ENCODE assay signal across 8 cellular contexts in genomic region chr4:2843909-2844584, GRCh38. TPM values are rescaled to one million over a fixed set of nuclear protein-coding genes. Genes with fewer than 3 reads are reported as not detected.
DNase-seq lines count a peak whose midpoint lies in the region; ATAC-seq, FAIRE-seq and TF ChIP-seq lines count a peak whose summit lies in the region.

No MANE protein-coding gene starts in this region.

- H3K4me3 ChIP-seq in effector memory CD4-positive, alpha-beta T cell (ENCODE audit: insufficient read depth, low read depth, low read length, poor library complexity, severe bottlenecking), result peak overlapping the region; percentile 79
- H3K4me3 ChIP-seq in upper lobe of left lung, result peak overlapping the region; percentile 77 to 97 (median 84)

- H3K36me3 ChIP-seq in effector memory CD4-positive, alpha-beta T cell (ENCODE audit: control insufficient read depth, insufficient read depth, low read length), result no peaks in the 10 kb centered on the region
- H3K36me3 ChIP-seq in upper lobe of left lung, result no peaks in the 10 kb centered on the region

- DNase-seq in GM12891 (ENCODE audit: insufficient read length, low spot score), result no peak
- peak; percentile 20 for DNase-seq in RWPE1 (ENCODE audit: low spot score)
- no peak for DNase-seq in effector memory CD4-positive, alpha-beta T cell
- DNase-seq in mesothelial cell of epicardium (ENCODE audit: low spot score in 2 of 2, unreplicated experiment in 2 of 2), result no peak
- peak in 1 of 2 donors; percentile 69 for DNase-seq in upper lobe of left lung
- no peak for DNase-seq in GM19240 (ENCODE audit: insufficient read length, low spot score)
- DNase-seq in NOMO-1 treated with DMSO at 0.1 percent for 48 hours (lab: John Stamatoyannopoulos, UW; ENCODE audit: unreplicated experiment), result no peak

- H3K27me3 ChIP-seq in effector memory CD4-positive, alpha-beta T cell (replicated peaks; ENCODE audit: control insufficient read depth, insufficient read depth, low read length, poor library complexity, severe bottlenecking), result no peaks in the 10 kb centered on the region
- H3K27me3 ChIP-seq in upper lobe of left lung, result no peaks in the 10 kb centered on the region

- H3K4me3 Mint-ChIP-seq in mesothelial cell of epicardium, result peak overlapping the region; percentile 88

- TF ChIP-seq POLR2A in GM12891 (IDR thresholded peaks at IDR 0.05; ENCODE audit: low read depth, low read length) (no peak), upper lobe of left lung (IDR thresholded peaks at IDR 0.05) (no peak)

- 0% methylated on average over 16 to 18 of the region's 78 CpGs for whole genome bisulfite sequencing in upper lobe of left lung, 2 donors

- H3K27ac Mint-ChIP-seq in mesothelial cell of epicardium, result peak overlapping the region; percentile 95

- peaks cover 8% of the 10 kb centered on the region for H3K36me3 Mint-ChIP-seq in mesothelial cell of epicardium

- peaks cover 16% of the 10 kb centered on the region for H3K4me1 ChIP-seq in effector memory CD4-positive, alpha-beta T cell (ENCODE audit: control insufficient read depth, insufficient read depth, low read length, poor library complexity, severe bottlenecking)
- peaks cover 37 to 58% (median 41%) of the 10 kb centered on the region in 4 donors for H3K4me1 ChIP-seq in upper lobe of left lung

- H3K27ac ChIP-seq in RWPE1 (peak overlapping the region; percentile 85), upper lobe of left lung (peak overlapping the region; percentile 88 to 97 (median 94))
- H3K27ac ChIP-seq in effector memory CD4-positive, alpha-beta T cell (ENCODE audit: insufficient read depth, low read length, poor library complexity, severe bottlenecking), result peak overlapping the region; percentile 87

- CTCF ChIA-PET in RWPE1 (lab: Yijun Ruan, JAX), result interaction anchor here (0.9 kb wide), 1 partner anchor 13 kb away, joined by 5 read pairs; no protein-coding TSS in a partner anchor

- FAIRE-seq in GM12891 (lab: Jason Lieb, UNC), result no peak

- H3K27me3 Mint-ChIP-seq in mesothelial cell of epicardium (ENCODE audit: low read depth), result no peaks in the 10 kb centered on the region

- H3K9me3 Mint-ChIP-seq in mesothelial cell of epicardium, result peaks cover 10% of the 10 kb centered on the region

- ATAC-seq in HG02642 (IDR thresholded peaks at IDR 0.05; ENCODE audit: poor library complexity, unreplicated experiment) (peak; percentile 31), upper lobe of left lung (ENCODE audit: low FRiP score in 2 of 2) (peak in 1 of 2 donors; percentile 38)

- TF ChIP-seq CTCF in RWPE1 (conservative IDR thresholded peaks at IDR 0.05; ENCODE audit: low read depth) (no peak), mesothelial cell of epicardium (IDR thresholded peaks at IDR 0.05; ENCODE audit: unreplicated experiment) (no peak), upper lobe of left lung (IDR thresholded peaks at IDR 0.05) (no peak)

- no peaks in the 10 kb centered on the region for H3K9me3 ChIP-seq in effector memory CD4-positive, alpha-beta T cell (ENCODE audit: control insufficient read depth, low read length)
- no peaks in the 10 kb centered on the region for H3K9me3 ChIP-seq in upper lobe of left lung

- POLR2A ChIA-PET in RWPE1 (lab: Yijun Ruan, JAX; ENCODE audit: low non-redundant PET), result no interaction called here

- no peak for TF ChIP-seq EP300 in upper lobe of left lung (IDR thresholded peaks at IDR 0.05)

- H3K4me1 Mint-ChIP-seq in mesothelial cell of epicardium, result peaks cover 30% of the 10 kb centered on the region

TF ChIP-seq in GM12891, 5 proteins besides CTCF, POLR2A, EP300 and RAD21:
- TF ChIP-seq SPI1 (IDR thresholded peaks at IDR 0.05; ENCODE audit: low read depth, low read length) (no peak), POU2F2 (IDR thresholded peaks at IDR 0.05; ENCODE audit: low read depth, low read length) (0 out of 2 replicates have a peak, but pooled peaks have one; percentile 46)

RNA-seq across cellular contexts. Expression of gene ADD1, which starts 0.4 kb away (rescaled TPM):
- polyA plus RNA-seq in GM12891 (2012; ENCODE audit: low read depth, missing spikeins), result 112 TPM
- 277 to 297 TPM (median 287 TPM) in 3 replicates for total RNA-seq in mesothelial cell of epicardium
- 100 to 1,000 TPM; 184 to 651 (median 290) TPM for total RNA-seq in upper lobe of left lung

RNA-seq across cellular contexts. Expression of gene SH3BP2, which starts 51.2 kb away (rescaled TPM):
- 26.2 TPM for polyA plus RNA-seq in GM12891 (2012; ENCODE audit: low read depth, missing spikeins)
- 72.9 to 79.0 TPM (median 76.7 TPM) in 3 replicates for total RNA-seq in mesothelial cell of epicardium
- 100 to 1,000 TPM in 3 of 6 donors, 10 to 100 TPM in 3; 59.1 to 358 (median 103) TPM for total RNA-seq in upper lobe of left lung
